ENCODE assay signal across 8 cellular contexts in genomic region chr1:54488831-54489626, GRCh38. TPM values are rescaled to one million over a fixed set of nuclear protein-coding genes. Genes with fewer than 3 reads are reported as not detected.
DNase-seq lines count a peak whose midpoint lies in the region; ATAC-seq and TF ChIP-seq lines count a peak whose summit lies in the region.

No MANE protein-coding gene starts in this region.

- peak overlapping the region; percentile 76 for H3K27ac Mint-ChIP-seq in activated naive CD4-positive, alpha-beta T cell treated with anti-CD3 and anti-CD28 coated beads, Interleukin-2, amount 10 ng/mL, durations not matched to agents 7 days and 5 days

- H3K14ac ChIP-seq in neuronal stem cell (ENCODE audit: low read length) = peak overlapping the region; percentile 92

- no peaks in the 10 kb centered on the region for H3K79me1 ChIP-seq in neuronal stem cell (ENCODE audit: low read depth, low read length)

- H3K9me3 ChIP-seq in gastroesophageal sphincter (no peaks in the 10 kb centered on the region), neuronal stem cell (replicated peaks in 1 of 2; ENCODE audit: control insufficient read depth in 2 of 2, insufficient read depth in 1 of 2, low read depth in 1 of 2, low read length in 2 of 2) (no peaks in the 10 kb centered on the region)

- peak overlapping the region; percentile 73 for H2BK15ac ChIP-seq in neuronal stem cell (ENCODE audit: low read length)

- TF ChIP-seq CTCF in KMS-11 (conservative IDR thresholded peaks at IDR 0.05; ENCODE audit: low read depth, low read length) = peak; percentile 98
- peak in 3 of 4 experiments; percentile 97 to 98 (median 97) for TF ChIP-seq CTCF in gastroesophageal sphincter (IDR thresholded peaks at IDR 0.05)

- no peak overlapping the region for H3K4me3 ChIP-seq in KMS-11 (IDR thresholded peaks at IDR 0.05; ENCODE audit: insufficient read depth, low read depth, low read length)
- peak overlapping the region; percentile 39 to 65 for H3K4me3 ChIP-seq in gastroesophageal sphincter
- peak overlapping the region; percentile 48 to 76 for H3K4me3 ChIP-seq in neuronal stem cell (ENCODE audit: low read length in 2 of 2)

- no peak for TF ChIP-seq POLR2A in gastroesophageal sphincter (IDR thresholded peaks at IDR 0.05)

- H3K9me3 Mint-ChIP-seq in activated naive CD4-positive, alpha-beta T cell treated with anti-CD3 and anti-CD28 coated beads, Interleukin-2, amount 10 ng/mL, durations not matched to agents 7 days and 5 days = no peaks in the 10 kb centered on the region

- H3K4me1 ChIP-seq in KMS-11 (ENCODE audit: low read depth, poor library complexity, severe bottlenecking) = peaks cover 14% of the 10 kb centered on the region
- H3K4me1 ChIP-seq in gastroesophageal sphincter = peaks cover 0 to 51% (median 23%) of the 10 kb centered on the region in 3 donors
- H3K4me1 ChIP-seq in neuronal stem cell (ENCODE audit: control insufficient read depth in 2 of 2, insufficient read depth in 1 of 2, low read depth in 1 of 2, low read length in 2 of 2) = peaks cover 17 to 28% of the 10 kb centered on the region in 2 donors

- H3K4me2 ChIP-seq in KMS-11 (peak overlapping the region; percentile 95), neuronal stem cell (ENCODE audit: insufficient read depth, low read length, poor library complexity, severe bottlenecking) (peak overlapping the region; percentile 99)

- H3K27ac ChIP-seq in KMS-11 (peak overlapping the region; percentile 88), gastroesophageal sphincter (peak overlapping the region; percentile 85 to 96 (median 90)), neuronal stem cell (replicated peaks; ENCODE audit: low read length) (peak overlapping the region; percentile 94), temporal lobe (ENCODE audit: low read depth, low read length) (peak overlapping the region; percentile 76)

- peak overlapping the region; percentile 83 for H3K4me3 Mint-ChIP-seq in activated naive CD4-positive, alpha-beta T cell treated with anti-CD3 and anti-CD28 coated beads, Interleukin-2, amount 10 ng/mL, durations not matched to agents 7 days and 5 days

- H3K27me3 ChIP-seq in KMS-11 (ENCODE audit: insufficient read depth, low read depth) (no peaks in the 10 kb centered on the region), gastroesophageal sphincter (no peaks in the 10 kb centered on the region), neuronal stem cell (ENCODE audit: control insufficient read depth in 3 of 3, insufficient read depth in 3 of 3, low read depth in 1 of 3, low read length in 3 of 3) (peaks cover 0 to 12% (median 0%) of the 10 kb centered on the region in 3 experiments)

- peak overlapping the region; percentile 99 for H2BK120ac ChIP-seq in neuronal stem cell (ENCODE audit: low read depth, low read length)

- peaks cover 66% of the 10 kb centered on the region for H3K27me3 Mint-ChIP-seq in activated naive CD4-positive, alpha-beta T cell treated with anti-CD3 and anti-CD28 coated beads, Interleukin-2, amount 10 ng/mL, durations not matched to agents 7 days and 5 days

- peak; percentile 71 for ATAC-seq in GM21367 (IDR thresholded peaks at IDR 0.05; ENCODE audit: unreplicated experiment)
- peak; percentile 65 for ATAC-seq in gastroesophageal sphincter

- H3K4me1 Mint-ChIP-seq in activated naive CD4-positive, alpha-beta T cell treated with anti-CD3 and anti-CD28 coated beads, Interleukin-2, amount 10 ng/mL, durations not matched to agents 7 days and 5 days = peaks cover 46% of the 10 kb centered on the region

- DNase-seq in CMK (ENCODE audit: low read depth) (peak; percentile 61), SHP77 (lab: John Stamatoyannopoulos, UW) (peak; percentile 52 to 82), neuronal stem cell (ENCODE audit: low spot score) (peak; percentile 90)
- peak; percentile 69 for DNase-seq in activated naive CD4-positive, alpha-beta T cell treated with anti-CD3 and anti-CD28 coated beads, Interleukin-2, amount 10 ng/mL, durations not matched to agents 7 days and 5 days

- no peak overlapping the region for H4K8ac ChIP-seq in neuronal stem cell (ENCODE audit: low read depth, low read length)

- 0% methylated on average over 14 of the region's 51 CpGs; no CpG with 5 or more reads in 1 of the 2 donors for WGBS in gastroesophageal sphincter (ENCODE audit: low coverage in 1 of 2), 2 donors
- no CpG with 5 or more reads among the region's 51 CpGs for WGBS in neuronal stem cell (ENCODE audit: extremely low coverage in 2 of 2, insufficient read length in 2 of 2, insufficient replicate concordance in 1 of 2), 2 donors

- H4K91ac ChIP-seq in neuronal stem cell (ENCODE audit: low read depth, low read length, poor library complexity) = no peak overlapping the region

- peak overlapping the region; percentile 99 for H3K4ac ChIP-seq in neuronal stem cell (ENCODE audit: low read length)

- peak overlapping the region; percentile 87 for H3K23ac ChIP-seq in neuronal stem cell (ENCODE audit: low read depth, low read length, poor library complexity)

- H2AFZ ChIP-seq in KMS-11 (ENCODE audit: low read depth) (peak overlapping the region; percentile 98), neuronal stem cell (ENCODE audit: low read length) (peak overlapping the region; percentile 79)

- H3K36me3 ChIP-seq in KMS-11 (ENCODE audit: insufficient read depth) (no peaks in the 10 kb centered on the region), gastroesophageal sphincter (no peaks in the 10 kb centered on the region), neuronal stem cell (replicated peaks in 1 of 2; ENCODE audit: control insufficient read depth in 2 of 2, insufficient read depth in 2 of 2, low read length in 2 of 2) (no peaks in the 10 kb centered on the region)

- H3K36me3 Mint-ChIP-seq in activated naive CD4-positive, alpha-beta T cell treated with anti-CD3 and anti-CD28 coated beads, Interleukin-2, amount 10 ng/mL, durations not matched to agents 7 days and 5 days = no peaks in the 10 kb centered on the region

- peak overlapping the region; percentile 98 for H2AK5ac ChIP-seq in neuronal stem cell (ENCODE audit: low read depth, low read length)

- TF ChIP-seq EP300 in gastroesophageal sphincter (IDR thresholded peaks at IDR 0.05) = no peak

- H4K20me1 ChIP-seq in KMS-11 (ENCODE audit: insufficient read depth) = no peaks in the 10 kb centered on the region

- H2BK12ac ChIP-seq in neuronal stem cell (ENCODE audit: low read length) = peak overlapping the region; percentile 100

- peak overlapping the region; percentile 100 for H3K18ac ChIP-seq in neuronal stem cell (ENCODE audit: low read length)

- H2BK5ac ChIP-seq in neuronal stem cell (ENCODE audit: low read length) = peak overlapping the region; percentile 85

- H3K9ac ChIP-seq in KMS-11 (peak overlapping the region; percentile 95), neuronal stem cell (ENCODE audit: low read depth, low read length, poor library complexity) (peak overlapping the region; percentile 93)

- CTCF ChIA-PET in activated naive CD4-positive, alpha-beta T cell treated with anti-CD3 and anti-CD28 coated beads, Interleukin-2, amount 10 ng/mL, durations not matched to agents 7 days and 5 days (lab: Charles Lee) = interaction anchor here (0.6 to 4.4 kb wide), 36 partner anchors 10 to 718 kb away, joined by 3 to 23 read pairs (median 4); partner anchors contain the start of genes SSBP3 and TTC22

- H3K79me2 ChIP-seq in KMS-11 (ENCODE audit: insufficient read depth, low read depth) = no peaks in the 10 kb centered on the region

RNA-seq across cellular contexts. Expression of gene ACOT11, which starts 59.0 kb away (rescaled TPM):
- total RNA-seq in gastroesophageal sphincter (10 to 100 TPM in 3 of 4 donors, 1 to 10 TPM in 1; 4.4 to 40.5 (median 10.9) TPM), temporal lobe (1.2 TPM)
- polyA plus RNA-seq in neuronal stem cell (2013, experiment 1 of 2) = 0.82 TPM
- 0.90 TPM for polyA plus RNA-seq in neuronal stem cell (2013, experiment 2 of 2)
